In genomic region chr17:64777413-64778101, GRCh38 we compare ENCODE assay signal across 8 cellular contexts.
DNase-seq lines count a peak whose midpoint lies in the region; ATAC-seq and TF ChIP-seq lines count a peak whose summit lies in the region.

No MANE protein-coding gene starts in this region.

- no peak for DNase-seq in GM12864 (ENCODE audit: low read depth)
- peak; percentile 37 for DNase-seq in NCI-H2029 treated with DMSO at 0.1 percent for 48 hours (lab: John Stamatoyannopoulos, UW)
- peak in 1 of 2 donors; percentile 36 for DNase-seq in memory B cell (ENCODE audit: low spot score in 2 of 2)
- no peak for DNase-seq in type B pancreatic cell (ENCODE audit: extremely low spot score, unreplicated experiment)
- no peak for DNase-seq in ureter (ENCODE audit: low spot score)

- peak overlapping the region in 4 of 5 experiments; percentile 48 to 85 (median 76) for H3K27ac Mint-ChIP-seq in brain
- peak overlapping the region; percentile 52 for H3K27ac Mint-ChIP-seq in memory B cell
- H3K27ac Mint-ChIP-seq in type B pancreatic cell: peak overlapping the region; percentile 83

- H3K27me3 Mint-ChIP-seq in brain (peaks cover 57% of the 10 kb centered on the region), memory B cell (no peaks in the 10 kb centered on the region), type B pancreatic cell (peaks cover 57% of the 10 kb centered on the region)

- H3K4me3 ChIP-seq in GM12864 (ENCODE audit: low read depth, low read length): peak overlapping the region; percentile 37

- H3K4me1 Mint-ChIP-seq in brain (peaks cover 44% of the 10 kb centered on the region), memory B cell (peaks cover 16% of the 10 kb centered on the region), type B pancreatic cell (ENCODE audit: unreplicated experiment) (peaks cover 20% of the 10 kb centered on the region)

- H3K4me3 Mint-ChIP-seq in brain: peak overlapping the region; percentile 79 to 86 (median 84)
- H3K4me3 Mint-ChIP-seq in memory B cell: peak overlapping the region; percentile 86
- peak overlapping the region; percentile 85 for H3K4me3 Mint-ChIP-seq in type B pancreatic cell

- TF ChIP-seq CTCF in GM12864 (IDR thresholded peaks at IDR 0.05; ENCODE audit: low read depth, low read length, missing control alignments) (no peak), brain (conservative IDR thresholded peaks at IDR 0.05) (no peak), type B pancreatic cell (conservative IDR thresholded peaks at IDR 0.05) (no peak)

- peaks cover 0 to 4% (median 0%) of the 10 kb centered on the region in 5 experiments for H3K9me3 Mint-ChIP-seq in brain
- H3K9me3 Mint-ChIP-seq in memory B cell: no peaks in the 10 kb centered on the region
- no peaks in the 10 kb centered on the region for H3K9me3 Mint-ChIP-seq in type B pancreatic cell

- H3K36me3 Mint-ChIP-seq in brain (peaks cover 8% of the 10 kb centered on the region), memory B cell (no peaks in the 10 kb centered on the region), type B pancreatic cell (peaks cover 5% of the 10 kb centered on the region)

- ATAC-seq in memory B cell (ENCODE audit: low read depth) (peak; percentile 18), GM19452 (IDR thresholded peaks at IDR 0.05; ENCODE audit: unreplicated experiment) (no peak), HG03520 (IDR thresholded peaks at IDR 0.05; ENCODE audit: unreplicated experiment) (no peak)
